8 cellular contexts compared by ENCODE assay signal in the genomic region with DNA sequence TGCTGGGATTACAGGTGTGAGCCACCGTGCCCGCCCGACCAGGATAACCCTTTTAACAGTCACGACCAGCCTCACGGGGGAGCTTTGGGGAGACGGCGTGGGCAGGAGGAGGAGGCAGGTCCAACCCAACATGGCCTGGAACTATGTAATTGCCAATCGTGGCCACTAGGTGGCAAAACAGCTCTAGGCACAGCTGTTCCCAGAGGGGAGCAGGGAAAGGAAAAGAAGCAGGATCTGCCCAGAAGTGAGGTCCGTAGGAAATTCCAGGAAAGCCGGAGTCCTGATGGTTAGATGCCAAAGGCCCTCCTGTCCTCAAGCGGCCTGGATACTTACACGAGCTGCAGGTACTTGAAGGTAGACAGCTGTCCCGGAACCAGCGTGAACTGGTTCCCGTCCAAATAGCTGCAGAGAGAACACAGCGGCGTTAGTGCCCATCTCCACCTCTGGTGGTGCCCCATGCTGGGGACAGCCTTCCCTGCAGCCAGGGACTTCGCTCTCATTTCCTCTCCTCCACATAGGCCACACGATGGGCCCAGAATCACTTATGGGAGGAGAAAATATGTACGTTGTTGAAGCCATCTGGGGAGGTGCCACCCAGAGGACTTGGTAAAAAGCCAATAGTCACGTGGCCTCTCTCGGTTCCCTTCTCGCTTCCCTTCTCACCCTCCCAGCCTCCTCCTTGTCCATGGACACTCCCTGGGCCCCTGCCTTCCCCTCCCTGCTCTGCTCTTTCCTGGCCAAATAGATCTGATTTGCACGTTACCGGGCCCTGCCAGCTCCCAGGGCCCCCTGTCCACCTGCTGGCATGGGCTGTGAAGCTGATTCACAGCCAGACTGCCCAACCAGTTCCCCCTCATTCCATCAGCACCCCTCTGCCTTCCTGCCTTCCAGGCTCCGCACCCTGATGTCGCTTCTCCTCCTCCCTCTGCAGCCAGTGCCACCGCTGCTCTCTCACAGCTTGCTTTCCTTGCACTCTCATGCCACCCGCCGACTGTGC.
DNase-seq lines count a peak whose midpoint lies in the region; ATAC-seq and TF ChIP-seq lines count a peak whose summit lies in the region.

No MANE protein-coding gene starts in this region.

- H3K4me1 Mint-ChIP-seq in activated B cell treated with CpG ODN at 0.5 μM for 24 hours = peaks cover 12% of the 10 kb centered on the region
- peaks cover 11% of the 10 kb centered on the region for H3K4me1 Mint-ChIP-seq in central memory CD8-positive, alpha-beta T cell

- POLR2A ChIA-PET in activated B cell treated with CpG ODN at 0.5 μM for 24 hours (lab: Charles Lee) = interaction anchor here (0.8 to 1.1 kb wide), 3 partner anchors 14 to 64 kb away, joined by 3 to 4 read pairs (median 3); no protein-coding TSS in a partner anchor

- H3K36me3 Mint-ChIP-seq in activated B cell treated with CpG ODN at 0.5 μM for 24 hours (ENCODE audit: low read depth) = no peaks in the 10 kb centered on the region
- no peaks in the 10 kb centered on the region for H3K36me3 Mint-ChIP-seq in central memory CD8-positive, alpha-beta T cell (ENCODE audit: insufficient read depth)

- peak overlapping the region; percentile 41 for H3K27ac Mint-ChIP-seq in activated B cell treated with CpG ODN at 0.5 μM for 24 hours
- no peak overlapping the region for H3K27ac Mint-ChIP-seq in central memory CD8-positive, alpha-beta T cell (ENCODE audit: low read depth)

- ATAC-seq in HG03039 (IDR thresholded peaks at IDR 0.05; ENCODE audit: unreplicated experiment) (peak; percentile 54), activated B cell treated with CpG ODN at 0.5 μM for 24 hours (ENCODE audit: low read depth) (peak; percentile 96)
- ATAC-seq in central memory CD8-positive, alpha-beta T cell (replicated peaks; ENCODE audit: extremely low read depth, poor library complexity, severe bottlenecking) = peak; percentile 78

- TF ChIP-seq CTCF in GM12873 (IDR thresholded peaks at IDR 0.05; ENCODE audit: insufficient read depth, low read depth, low read length, missing control alignments) (peak; percentile 96), activated B cell treated with CpG ODN at 0.5 μM for 24 hours (IDR thresholded peaks at IDR 0.05) (peak; percentile 91)

- H3K4me3 Mint-ChIP-seq in activated B cell treated with CpG ODN at 0.5 μM for 24 hours = peak overlapping the region; percentile 83
- peak overlapping the region; percentile 40 for H3K4me3 Mint-ChIP-seq in central memory CD8-positive, alpha-beta T cell

- DNase-seq in NCI-H2171 treated with DMSO at 0.1 percent for 48 hours (lab: John Stamatoyannopoulos, UW) (peak; percentile 68), activated B cell treated with CpG ODN at 0.5 μM for 24 hours (peak; percentile 63), kidney tubule cell (ENCODE audit: low spot score) (peak; percentile 79), mesenteric fat pad (ENCODE audit: low spot score) (no peak)
- DNase-seq in central memory CD8-positive, alpha-beta T cell (ENCODE audit: low spot score in 2 of 2) = peak; percentile 50 to 53
- DNase-seq in stimulated activated CD4-positive, alpha-beta T cell treated with anti-CD3 and anti-CD28 coated beads, Interleukin-1b, Interleukin-23, amount 100 ng/mL, for 24 hours (ENCODE audit: low read depth in 4 of 4, low spot score in 1 of 4) = peak; percentile 44 to 64 (median 52)

- no peaks in the 10 kb centered on the region for H3K9me3 Mint-ChIP-seq in activated B cell treated with CpG ODN at 0.5 μM for 24 hours
- H3K9me3 Mint-ChIP-seq in central memory CD8-positive, alpha-beta T cell = no peaks in the 10 kb centered on the region

- H3K27me3 Mint-ChIP-seq in activated B cell treated with CpG ODN at 0.5 μM for 24 hours = peaks cover 17% of the 10 kb centered on the region
- peaks cover 19% of the 10 kb centered on the region for H3K27me3 Mint-ChIP-seq in central memory CD8-positive, alpha-beta T cell

- CTCF ChIA-PET in activated B cell treated with CpG ODN at 0.5 μM for 24 hours (lab: Charles Lee) = interaction anchor here (0.7 to 3.2 kb wide), 24 partner anchors 9 to 397 kb away, joined by 3 to 31 read pairs (median 4); no protein-coding TSS in a partner anchor

- intact Hi-C loops in activated B cell treated with CpG ODN at 0.5 μM for 24 hours (cut with micrococcal nuclease) = loop anchor here (1.0 kb wide), 2 partner anchors 173 to 272 kb away; no protein-coding TSS in a partner anchor
